28 cellular contexts compared by ENCODE assay signal in the genomic region with DNA sequence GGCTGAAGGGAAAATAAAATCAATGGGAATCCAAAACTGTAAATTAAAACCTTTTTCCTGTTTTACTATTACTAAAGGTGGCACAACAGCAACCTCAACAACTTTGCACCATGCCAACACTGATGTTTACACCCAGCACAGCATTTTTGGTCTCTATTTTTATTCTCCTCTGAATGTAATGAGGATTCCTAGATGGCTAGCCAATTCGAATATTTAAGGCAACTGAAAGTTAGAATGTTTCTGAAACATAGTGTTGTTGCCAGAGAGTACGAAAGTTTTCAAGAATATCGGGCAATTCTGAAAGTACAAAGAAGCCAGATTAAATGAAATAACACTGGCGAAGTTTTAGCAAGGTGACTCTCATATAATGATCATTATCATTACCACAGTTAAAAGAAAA.
"Had no signal": no experiment of that assay in that cellular context is flagged by ENCODE, and none has a peak within 500 bp of the region (broad histone marks: within the 10 kb centered on the region; RNA-seq: fewer than 3 reads in every experiment).

No MANE protein-coding gene starts in this region.

- H3K4me3 ChIP-seq: stomach, suprapubic skin, testis, thoracic aorta, thyroid gland, tibial artery, tibial nerve, transverse colon, upper lobe of left lung, upper lobe of right lung, uterus, vagina had no signal

- H3K36me3 ChIP-seq: stomach, suprapubic skin, thoracic aorta, thyroid gland, tibial artery, tibial nerve, transverse colon, upper lobe of left lung, upper lobe of right lung, uterus, vagina had no signal

- H3K27ac ChIP-seq: stomach, suprapubic skin, testis, thoracic aorta, thyroid gland, tibial artery, tibial nerve, transverse colon, upper lobe of left lung, upper lobe of right lung, uterus, vagina had no signal

- H3K27ac Mint-ChIP-seq: stimulated activated effector memory CD8-positive, alpha-beta T cell treated with anti-CD3 and anti-CD28 coated beads, Interleukin-12 subunit alpha, Interleukin-12 subunit beta, amount 100 ng/mL, for 72 hours; stimulated activated memory B cell treated with anti-CD40 and anti-IgM and Interleukin-4, amounts not matched to agents 10 μg/mL and 1 μg/mL and 100 μg/mL, for 72 hours; stimulated activated naive B cell treated with anti-CD40 and anti-IgM and Interleukin-4, amounts not matched to agents 10 μg/mL and 1 μg/mL and 100 μg/mL, for 72 hours; stimulated activated naive CD8-positive, alpha-beta T cell treated with anti-CD3 and anti-CD28 coated beads, Interleukin-15, amount 100 ng/mL, for 72 hours; stimulated activated naive CD8-positive, alpha-beta T cell treated with anti-CD3 and anti-CD28 coated beads, Interleukin-15, Interleukin-2, amounts not matched to agents 100 ng/mL and 50 ng/mL, for 24 hours; type B pancreatic cell had no signal

- H3K27me3 ChIP-seq: stomach, suprapubic skin, testis, thyroid gland, tibial artery, tibial nerve, transverse colon, upper lobe of left lung, upper lobe of right lung, uterus, vagina had no signal

- H3K9me3 Mint-ChIP-seq: stimulated activated effector memory CD8-positive, alpha-beta T cell treated with anti-CD3 and anti-CD28 coated beads, Interleukin-12 subunit alpha, Interleukin-12 subunit beta, amount 100 ng/mL, for 72 hours; stimulated activated memory B cell treated with anti-CD40 and anti-IgM and Interleukin-4, amounts not matched to agents 10 μg/mL and 1 μg/mL and 100 μg/mL, for 72 hours; stimulated activated naive B cell treated with anti-CD40 and anti-IgM and Interleukin-4, amounts not matched to agents 10 μg/mL and 1 μg/mL and 100 μg/mL, for 72 hours; stimulated activated naive CD8-positive, alpha-beta T cell treated with anti-CD3 and anti-CD28 coated beads, Interleukin-15, amount 100 ng/mL, for 72 hours; stimulated activated naive CD8-positive, alpha-beta T cell treated with anti-CD3 and anti-CD28 coated beads, Interleukin-15, Interleukin-2, amounts not matched to agents 100 ng/mL and 50 ng/mL, for 24 hours; type B pancreatic cell had no signal

- H3K4me1 Mint-ChIP-seq: stimulated activated effector memory CD8-positive, alpha-beta T cell treated with anti-CD3 and anti-CD28 coated beads, Interleukin-12 subunit alpha, Interleukin-12 subunit beta, amount 100 ng/mL, for 72 hours; stimulated activated memory B cell treated with anti-CD40 and anti-IgM and Interleukin-4, amounts not matched to agents 10 μg/mL and 1 μg/mL and 100 μg/mL, for 72 hours; stimulated activated naive B cell treated with anti-CD40 and anti-IgM and Interleukin-4, amounts not matched to agents 10 μg/mL and 1 μg/mL and 100 μg/mL, for 72 hours; stimulated activated naive CD8-positive, alpha-beta T cell treated with anti-CD3 and anti-CD28 coated beads, Interleukin-15, amount 100 ng/mL, for 72 hours had no signal

- H3K27me3 Mint-ChIP-seq: stimulated activated memory B cell treated with anti-CD40 and anti-IgM and Interleukin-4, amounts not matched to agents 10 μg/mL and 1 μg/mL and 100 μg/mL, for 72 hours; stimulated activated naive B cell treated with anti-CD40 and anti-IgM and Interleukin-4, amounts not matched to agents 10 μg/mL and 1 μg/mL and 100 μg/mL, for 72 hours; stimulated activated naive CD8-positive, alpha-beta T cell treated with anti-CD3 and anti-CD28 coated beads, Interleukin-15, amount 100 ng/mL, for 72 hours had no signal

- H3K36me3 Mint-ChIP-seq: stimulated activated effector memory CD8-positive, alpha-beta T cell treated with anti-CD3 and anti-CD28 coated beads, Interleukin-12 subunit alpha, Interleukin-12 subunit beta, amount 100 ng/mL, for 72 hours; stimulated activated memory B cell treated with anti-CD40 and anti-IgM and Interleukin-4, amounts not matched to agents 10 μg/mL and 1 μg/mL and 100 μg/mL, for 72 hours; stimulated activated naive B cell treated with anti-CD40 and anti-IgM and Interleukin-4, amounts not matched to agents 10 μg/mL and 1 μg/mL and 100 μg/mL, for 72 hours; type B pancreatic cell had no signal

- ATAC-seq: stimulated activated effector memory CD8-positive, alpha-beta T cell treated with anti-CD3 and anti-CD28 coated beads, Interleukin-12 subunit alpha, Interleukin-12 subunit beta, amount 100 ng/mL, for 72 hours; stimulated activated memory B cell treated with anti-CD40 and anti-IgM and Interleukin-4, amounts not matched to agents 10 μg/mL and 1 μg/mL and 100 μg/mL, for 72 hours; stimulated activated naive B cell treated with anti-CD40 and anti-IgM and Interleukin-4, amounts not matched to agents 10 μg/mL and 1 μg/mL and 100 μg/mL, for 72 hours; stimulated activated naive CD8-positive, alpha-beta T cell treated with anti-CD3 and anti-CD28 coated beads, Interleukin-15, amount 100 ng/mL, for 72 hours; stimulated activated naive CD8-positive, alpha-beta T cell treated with anti-CD3 and anti-CD28 coated beads, Interleukin-15, Interleukin-2, amounts not matched to agents 100 U/mL and 50 U/mL, for 24 hours; upper lobe of right lung had no signal

- H3K4me1 ChIP-seq: stomach, suprapubic skin, testis, thyroid gland, tibial artery, tibial nerve, transverse colon, upper lobe of left lung, upper lobe of right lung, uterus, vagina had no signal

- DNase-seq: stimulated activated CD4-positive, alpha-beta T cell treated with anti-CD3 and anti-CD28 coated beads, Interleukin-2, amount 100 ng/mL, for 48 hours; stimulated activated CD4-positive, alpha-beta T cell treated with anti-CD3 and anti-CD28 coated beads, Interleukin-4, amount 100 ng/mL, for 1 hour; stimulated activated CD4-positive, alpha-beta T cell treated with anti-CD3 and anti-CD28 coated beads, Interleukin-4, amount 100 ng/mL, for 24 hours; stimulated activated CD4-positive, alpha-beta T cell treated with anti-CD3 and anti-CD28 coated beads, Interleukin-4, amount 100 ng/mL, for 4 hours; stimulated activated CD8-positive, alpha-beta memory T cell treated with anti-CD3 and anti-CD28 coated beads, Interleukin-4, amount 100 ng/mL, for 48 hours; stimulated activated naive B cell treated with anti-CD40 and anti-IgM and Interleukin-4, amounts not matched to agents 10 μg/mL and 1 μg/mL and 100 μg/mL, for 72 hours; stimulated activated naive CD4-positive, alpha-beta T cell; stimulated activated naive CD4-positive, alpha-beta T cell treated with Interleukin-2 at 50 U/mL for 16 hours; stimulated activated naive CD8-positive, alpha-beta T cell treated with anti-CD3 and anti-CD28 coated beads, Interleukin-15, amount 100 ng/mL, for 72 hours; stimulated activated naive CD8-positive, alpha-beta T cell treated with anti-CD3 and anti-CD28 coated beads, Interleukin-15, Interleukin-2, amounts not matched to agents 100 U/mL and 50 U/mL, for 24 hours; stomach; substantia nigra; testis; thyroid gland; tibial artery; transverse colon; trophoblast cell; upper lobe of left lung; upper lobe of right lung; uterus had no signal

- H3K4me3 Mint-ChIP-seq: stimulated activated effector memory CD8-positive, alpha-beta T cell treated with anti-CD3 and anti-CD28 coated beads, Interleukin-12 subunit alpha, Interleukin-12 subunit beta, amount 100 ng/mL, for 72 hours; stimulated activated memory B cell treated with anti-CD40 and anti-IgM and Interleukin-4, amounts not matched to agents 10 μg/mL and 1 μg/mL and 100 μg/mL, for 72 hours; stimulated activated naive B cell treated with anti-CD40 and anti-IgM and Interleukin-4, amounts not matched to agents 10 μg/mL and 1 μg/mL and 100 μg/mL, for 72 hours; stimulated activated naive CD8-positive, alpha-beta T cell treated with anti-CD3 and anti-CD28 coated beads, Interleukin-15, amount 100 ng/mL, for 72 hours; stimulated activated naive CD8-positive, alpha-beta T cell treated with anti-CD3 and anti-CD28 coated beads, Interleukin-15, Interleukin-2, amounts not matched to agents 100 ng/mL and 50 ng/mL, for 24 hours; type B pancreatic cell had no signal

- H3K9me3 ChIP-seq: stomach, suprapubic skin, testis, thoracic aorta, thyroid gland, tibial artery, tibial nerve, transverse colon, upper lobe of left lung, upper lobe of right lung, uterus, vagina had no signal
